Comparison of ENCODE assay signal across 8 cellular contexts in genomic region chr5:168114444-168115017, GRCh38.
A peak's percentile ranks its signal among the peaks of the same experiment; 100 is the strongest.
DNase-seq lines count a peak whose midpoint lies in the region; ATAC-seq and FAIRE-seq lines count a peak whose summit lies in the region.

No MANE protein-coding gene starts in this region.

- H3K9me3 Mint-ChIP-seq in effector memory CD8-positive, alpha-beta T cell, result peaks cover 0 to under 1% of the 10 kb centered on the region in 2 donors

- H3K4me1 Mint-ChIP-seq in effector memory CD8-positive, alpha-beta T cell (ENCODE audit: low read depth in 2 of 2), result peaks cover 0 to 3% of the 10 kb centered on the region in 2 donors

- no peak overlapping the region for H3K27ac Mint-ChIP-seq in effector memory CD8-positive, alpha-beta T cell

- no peaks in the 10 kb centered on the region for H3K36me3 Mint-ChIP-seq in effector memory CD8-positive, alpha-beta T cell (ENCODE audit: insufficient read depth)

- DNase-seq in NOMO-1 (lab: John Stamatoyannopoulos, UW; ENCODE audit: unreplicated experiment in 2 of 2), result peak; percentile 42 to 48
- peak; percentile 1 for DNase-seq in activated T-helper 1 cell treated with Interleukin-2 at 50 U/mL for 16 hours (ENCODE audit: low read depth)
- DNase-seq in hepatic stellate cell (ENCODE audit: low spot score), result peak; percentile 7
- peak; percentile 65 for DNase-seq in stimulated activated CD8-positive, alpha-beta memory T cell treated with anti-CD3 and anti-CD28 coated beads, Interleukin-4, amount 100 ng/mL, for 48 hours
- no peak for DNase-seq in effector memory CD8-positive, alpha-beta T cell

- FAIRE-seq in G401.6 (lab: Jason Lieb, UNC), result peak; percentile 94

- peaks cover 8 to 15% of the 10 kb centered on the region in 2 donors for H3K27me3 Mint-ChIP-seq in effector memory CD8-positive, alpha-beta T cell

- H3K4me3 Mint-ChIP-seq in effector memory CD8-positive, alpha-beta T cell, result no peak overlapping the region

- peak; percentile 91 for ATAC-seq in GM19467 (IDR thresholded peaks at IDR 0.05; ENCODE audit: unreplicated experiment)
- peak; percentile 89 for ATAC-seq in HG03439 (IDR thresholded peaks at IDR 0.05; ENCODE audit: unreplicated experiment)
- ATAC-seq in effector memory CD8-positive, alpha-beta T cell (replicated peaks), result no peak

Comparison
In these comparisons a context has a peak if more than half of its experiments do, and no peak if none do; other contexts are left out.
1. DNase-seq: peak in NOMO-1 (2 of 2), activated T-helper 1 cell treated with Interleukin-2 at 50 U/mL for 16 hours (single experiment), hepatic stellate cell (single experiment) and stimulated activated CD8-positive, alpha-beta memory T cell treated with anti-CD3 and anti-CD28 coated beads, Interleukin-4, amount 100 ng/mL, for 48 hours (single experiment); none in effector memory CD8-positive, alpha-beta T cell (0 of 3).